Comparison of ENCODE assay signal across 21 cellular contexts in genomic region chr2:221203846-221204245, GRCh38.
DNase-seq lines count a peak whose midpoint lies in the region; ATAC-seq and TF ChIP-seq lines count a peak whose summit lies in the region.
"Had no signal": no experiment of that assay in that cellular context is flagged by ENCODE, and none has a peak within 500 bp of the region (broad histone marks: within the 10 kb centered on the region; RNA-seq: fewer than 3 reads in every experiment).

No MANE protein-coding gene starts in this region.

- H3K36me3 Mint-ChIP-seq in naive B cell: no peaks in the 10 kb centered on the region
- H3K36me3 Mint-ChIP-seq: activated naive CD4-positive, alpha-beta T cell treated with anti-CD3 and anti-CD28 coated beads, Interleukin-2, amount 50 U/mL, for 24 hours; CD14-positive monocyte had no signal

- no peaks in the 10 kb centered on the region for H3K27me3 Mint-ChIP-seq in naive B cell
- H3K27me3 Mint-ChIP-seq: activated CD4-positive, alpha-beta memory T cell treated with anti-CD3 and anti-CD28 coated beads, Interleukin-2, amount 10 ng/mL, durations not matched to agents 7 days and 5 days had no signal

- no peaks in the 10 kb centered on the region for H3K9me3 Mint-ChIP-seq in naive B cell
- H3K9me3 Mint-ChIP-seq: activated CD4-positive, alpha-beta memory T cell treated with anti-CD3 and anti-CD28 coated beads, Interleukin-2, amount 10 ng/mL, durations not matched to agents 7 days and 5 days; activated naive CD4-positive, alpha-beta T cell treated with anti-CD3 and anti-CD28 coated beads, Interleukin-2, amount 50 U/mL, for 24 hours; activated T-cell treated with anti-CD3 and anti-CD28 coated beads, Interleukin-2, amount 50 U/mL, for 24 hours had no signal

- H3K4me3 ChIP-seq in osteoblast (ENCODE audit: insufficient read depth, low read length): no peak overlapping the region
- H3K4me3 ChIP-seq: body of pancreas, coronary artery, right atrium auricular region, upper lobe of right lung had no signal

- H3K4me2 ChIP-seq in osteoblast (ENCODE audit: insufficient read depth, low read length): no peak overlapping the region

- peaks cover 30 to 38% (median 37%) of the 10 kb centered on the region in 3 donors for H3K4me1 Mint-ChIP-seq in naive B cell
- H3K4me1 Mint-ChIP-seq: activated CD4-positive, alpha-beta memory T cell treated with anti-CD3 and anti-CD28 coated beads, Interleukin-2, amount 10 ng/mL, durations not matched to agents 7 days and 5 days; activated naive CD4-positive, alpha-beta T cell treated with anti-CD3 and anti-CD28 coated beads, Interleukin-2, amount 50 U/mL, for 24 hours; CD14-positive monocyte had no signal

- H3K4me3 Mint-ChIP-seq in naive B cell: peak overlapping the region in 3 of 8 donors; percentile 7 to 52 (median 22)
- H3K4me3 Mint-ChIP-seq: activated CD4-positive, alpha-beta memory T cell treated with anti-CD3 and anti-CD28 coated beads, Interleukin-2, amount 10 ng/mL, durations not matched to agents 7 days and 5 days; activated naive CD4-positive, alpha-beta T cell treated with anti-CD3 and anti-CD28 coated beads, Interleukin-2, amount 50 U/mL, for 24 hours; activated T-cell treated with anti-CD3 and anti-CD28 coated beads, Interleukin-2, amount 50 U/mL, for 24 hours; CD14-positive monocyte had no signal

- ATAC-seq in naive B cell (ENCODE audit: low read depth in 2 of 2): no peak
- ATAC-seq: body of pancreas, left cardiac atrium, upper lobe of right lung had no signal

- H3K27me3 ChIP-seq in osteoblast (ENCODE audit: insufficient read depth, low read length): no peaks in the 10 kb centered on the region
- H3K27me3 ChIP-seq: body of pancreas, neutrophil, right atrium auricular region, upper lobe of right lung had no signal

- H3K27ac ChIP-seq in osteoblast (ENCODE audit: low read depth, low read length): no peak overlapping the region
- H3K27ac ChIP-seq: body of pancreas, coronary artery, neutrophil, right atrium auricular region, upper lobe of right lung had no signal

- H3K27ac Mint-ChIP-seq in naive B cell: peak overlapping the region in 4 of 6 donors; percentile 61 to 93 (median 87)
- H3K27ac Mint-ChIP-seq: activated CD4-positive, alpha-beta memory T cell treated with anti-CD3 and anti-CD28 coated beads, Interleukin-2, amount 10 ng/mL, durations not matched to agents 7 days and 5 days; activated naive CD4-positive, alpha-beta T cell treated with anti-CD3 and anti-CD28 coated beads, Interleukin-2, amount 50 U/mL, for 24 hours; activated T-cell treated with anti-CD3 and anti-CD28 coated beads, Interleukin-2, amount 50 U/mL, for 24 hours; CD14-positive monocyte had no signal

- no peaks in the 10 kb centered on the region for H3K9me3 ChIP-seq in osteoblast (ENCODE audit: low read depth, low read length)
- H3K9me3 ChIP-seq: body of pancreas, neutrophil, right atrium auricular region, upper lobe of right lung had no signal

- H3K36me3 ChIP-seq in osteoblast (ENCODE audit: insufficient read depth, low read length): no peaks in the 10 kb centered on the region
- H3K36me3 ChIP-seq: neutrophil, right atrium auricular region, upper lobe of right lung had no signal

- no peak for TF ChIP-seq CTCF in osteoblast (IDR thresholded peaks at IDR 0.05; ENCODE audit: extremely low read depth, low read depth, low read length)
- no peak for TF ChIP-seq CTCF in GM10248 (IDR thresholded peaks at IDR 0.05; ENCODE audit: control extremely low read depth, extremely low read depth, low read depth, missing control alignments)

- no peak overlapping the region for H2AFZ ChIP-seq in osteoblast (ENCODE audit: low read length)

- CTCF ChIA-PET in GM10248 (lab: Yijun Ruan, JAX): no interaction called here

- no peaks in the 10 kb centered on the region for H3K79me2 ChIP-seq in osteoblast (ENCODE audit: insufficient read depth, low read length)

- peak; percentile 17 for DNase-seq in NCI-H2029 (lab: John Stamatoyannopoulos, UW)
- DNase-seq in NCI-H2029 treated with DMSO at 0.1 percent for 48 hours (lab: John Stamatoyannopoulos, UW): no peak
- DNase-seq in NCI-H1105 (lab: John Stamatoyannopoulos, UW): peak; percentile 58
- peak; percentile 70 for DNase-seq in NCI-H345 (lab: John Stamatoyannopoulos, UW)
- DNase-seq in naive B cell: no peak
- DNase-seq in osteoblast (ENCODE audit: insufficient read length, low spot score, missing footprints): no peak
- DNase-seq in GM10248 (ENCODE audit: extremely low spot score): no peak
- no peak for DNase-seq in GM03348 (ENCODE audit: low spot score)
- DNase-seq: activated CD4-positive, alpha-beta memory T cell treated with anti-CD3 and anti-CD28 coated beads, Interleukin-2, amount 10 ng/mL, durations not matched to agents 7 days and 5 days; activated T-cell treated with anti-CD3 and anti-CD28 coated beads, Interleukin-2, amount 50 U/mL, for 24 hours; left cardiac atrium; NK-92 treated with Interleukin-12 subunit alpha and Interleukin-12 subunit beta, amount 100 ng/mL, for 24 hours; stimulated activated naive CD4-positive, alpha-beta T cell treated with Interleukin-2 at 50 U/mL for 16 hours; T-helper 1 cell; upper lobe of right lung had no signal

- POLR2A ChIA-PET in GM10248 (lab: Yijun Ruan, JAX): no interaction called here

- H3K4me1 ChIP-seq in osteoblast (ENCODE audit: insufficient read depth, low read length): no peaks in the 10 kb centered on the region
- H3K4me1 ChIP-seq: body of pancreas, right atrium auricular region, upper lobe of right lung had no signal

- H4K20me1 ChIP-seq in osteoblast (ENCODE audit: insufficient read depth, low read length): no peaks in the 10 kb centered on the region

Comparison
In these comparisons a context has a peak if more than half of its experiments do, and no peak if none do; other contexts are left out.
1. DNase-seq: peak in NCI-H2029 (single experiment), NCI-H1105 (single experiment) and NCI-H345 (single experiment); none in NCI-H2029 treated with DMSO at 0.1 percent for 48 hours (single experiment), naive B cell (single experiment), osteoblast (single experiment), GM10248 (single experiment) and GM03348 (single experiment).